In genomic region chr1:1144122-1144842, GRCh38 we compare ENCODE assay signal across 8 cellular contexts. TPM values are rescaled to one million over a fixed set of nuclear protein-coding genes. Genes with fewer than 3 reads are reported as not detected.
DNase-seq lines count a peak whose midpoint lies in the region; ATAC-seq and TF ChIP-seq lines count a peak whose summit lies in the region.

No MANE protein-coding gene starts in this region.

- H3K27ac ChIP-seq in PC-9, result no peak overlapping the region

- H3K9me3 Mint-ChIP-seq in activated naive CD4-positive, alpha-beta T cell treated with anti-CD3 and anti-CD28 coated beads for 36 hours, result no peaks in the 10 kb centered on the region

- H2AFZ ChIP-seq in PC-9, result no peak overlapping the region

- POLR2A ChIA-PET in PC-9 (lab: Charles Lee; ENCODE audit: unreplicated experiment), result no interaction called here

- no peaks in the 10 kb centered on the region for H3K36me3 ChIP-seq in PC-9 (ENCODE audit: low read depth)

- H3K9me3 ChIP-seq in PC-9 (ENCODE audit: insufficient read depth, low read depth), result no peaks in the 10 kb centered on the region

- no peaks in the 10 kb centered on the region for H3K36me3 Mint-ChIP-seq in activated naive CD4-positive, alpha-beta T cell treated with anti-CD3 and anti-CD28 coated beads for 36 hours (ENCODE audit: low read depth)

- DNase-seq in PC-9 (peak in 1 of 2 experiments; percentile 53), retina (peak; percentile 85)
- peak; percentile 88 for DNase-seq in activated naive CD4-positive, alpha-beta T cell treated with anti-CD3 and anti-CD28 coated beads for 36 hours

- H3K4me1 Mint-ChIP-seq in activated naive CD4-positive, alpha-beta T cell treated with anti-CD3 and anti-CD28 coated beads for 36 hours (ENCODE audit: low read depth), result peaks cover 20% of the 10 kb centered on the region

- no peaks in the 10 kb centered on the region for H3K9me2 ChIP-seq in PC-9 (ENCODE audit: insufficient read depth)

- H3K27ac Mint-ChIP-seq in activated naive CD4-positive, alpha-beta T cell treated with anti-CD3 and anti-CD28 coated beads for 36 hours, result peak overlapping the region; percentile 93

- H4K20me1 ChIP-seq in PC-9 (ENCODE audit: insufficient read depth), result no peaks in the 10 kb centered on the region

- 0 out of 2 replicates have a peak, but pooled peaks cover 6% of the 10 kb centered on the region for H3K4me1 ChIP-seq in PC-9 (replicated peaks; ENCODE audit: insufficient read depth)

- TSS peak; percentile 39 for BruUV-seq in PC-9 (replicated peaks; lab: Mats Ljungman, UMichigan)

- peak; percentile 49 for ATAC-seq in HG02678 (IDR thresholded peaks at IDR 0.05; ENCODE audit: unreplicated experiment)
- ATAC-seq in GM18867 (IDR thresholded peaks at IDR 0.05; ENCODE audit: unreplicated experiment), result no peak
- ATAC-seq in HG03139 (IDR thresholded peaks at IDR 0.05; ENCODE audit: unreplicated experiment), result no peak
- no peak for ATAC-seq in HG03442 (IDR thresholded peaks at IDR 0.05; ENCODE audit: unreplicated experiment)
- ATAC-seq in GM21526 (IDR thresholded peaks at IDR 0.05; ENCODE audit: low FRiP score, unreplicated experiment), result no peak

- intact Hi-C loops in PC-9 (cut with micrococcal nuclease; ENCODE audit: unreplicated experiment), result no loop called here
- intact Hi-C loops in activated naive CD4-positive, alpha-beta T cell treated with anti-CD3 and anti-CD28 coated beads for 36 hours (cut with micrococcal nuclease), result loop anchor here (1.0 to 2.0 kb wide), 2 partner anchors 57 to 65 kb away; no protein-coding TSS in a partner anchor

- peaks cover 8% of the 10 kb centered on the region for H3F3A ChIP-seq in PC-9 (ENCODE audit: insufficient read depth, low read depth)

- H3K4me3 Mint-ChIP-seq in activated naive CD4-positive, alpha-beta T cell treated with anti-CD3 and anti-CD28 coated beads for 36 hours, result peak overlapping the region; percentile 62

- no peak overlapping the region for H3K4me2 ChIP-seq in PC-9

- no peaks in the 10 kb centered on the region for H3K27me3 Mint-ChIP-seq in activated naive CD4-positive, alpha-beta T cell treated with anti-CD3 and anti-CD28 coated beads for 36 hours (ENCODE audit: low read depth)

- TF ChIP-seq CTCF in PC-9 (conservative IDR thresholded peaks at IDR 0.05), result no peak

- no peaks in the 10 kb centered on the region for H3K27me3 ChIP-seq in PC-9 (ENCODE audit: insufficient read depth, low read depth)

- H3K79me2 ChIP-seq in PC-9 (ENCODE audit: low read depth), result no peaks in the 10 kb centered on the region

- no peak overlapping the region for H3K4me3 ChIP-seq in PC-9

- CTCF ChIA-PET in PC-9 (lab: Charles Lee), result no interaction called here
- CTCF ChIA-PET in activated naive CD4-positive, alpha-beta T cell treated with anti-CD3 and anti-CD28 coated beads for 36 hours (lab: Charles Lee), result interaction anchor here (1.4 kb wide), 1 partner anchor 22 kb away, joined by 4 read pairs; no protein-coding TSS in a partner anchor

RNA-seq across cellular contexts. Expression of gene C1orf159, which starts 28.4 kb away (rescaled TPM):
- total RNA-seq in PC-9 (2021), result 26.6 and 31.1 TPM in 2 replicates
- 10 to 100 TPM; 14.9 to 18.6 TPM for total RNA-seq in activated naive CD4-positive, alpha-beta T cell treated with anti-CD3 and anti-CD28 coated beads for 36 hours

RNA-seq across cellular contexts. Expression of gene TTLL10, which starts 29.4 kb away (rescaled TPM):
- total RNA-seq in PC-9 (2021), result 4.0 and 5.8 TPM in 2 replicates
- not detected for total RNA-seq in activated naive CD4-positive, alpha-beta T cell treated with anti-CD3 and anti-CD28 coated beads for 36 hours
